Comparison of ENCODE assay signal across 23 cellular contexts in genomic region chr16:19812986-19813385, GRCh38.
"Had no signal": no experiment of that assay in that cellular context is flagged by ENCODE, and none has a peak within 500 bp of the region (broad histone marks: within the 10 kb centered on the region; RNA-seq: fewer than 3 reads in every experiment).

No MANE protein-coding gene starts in this region.

- H3K4me2 ChIP-seq: KMS-11 had no signal

- H3K9me3 ChIP-seq: adrenal gland had no signal

- H3K27ac Mint-ChIP-seq: activated CD8-positive, alpha-beta T cell treated with anti-CD3 and anti-CD28 coated beads for 36 hours; activated naive CD8-positive, alpha-beta T cell treated with anti-CD3 and anti-CD28 coated beads, Interleukin-2, amount 10 ng/mL, durations not matched to agents 7 days and 5 days had no signal

- H3K27me3 ChIP-seq: adrenal gland, breast epithelium had no signal

- ATAC-seq: activated CD8-positive, alpha-beta T cell treated with anti-CD3 and anti-CD28 coated beads for 36 hours had no signal

- H3K9ac ChIP-seq: KMS-11 had no signal

- H3K4me3 ChIP-seq: adrenal gland, breast epithelium had no signal

- H3K27ac ChIP-seq: adrenal gland, breast epithelium, KMS-11, VCaP had no signal

- H3K36me3 ChIP-seq: adrenal gland, breast epithelium had no signal

- DNase-seq: activated CD4-positive, CD25-positive, alpha-beta regulatory T cell; activated CD8-positive, alpha-beta memory T cell treated with anti-CD3 and anti-CD28 coated beads, Interleukin-2, amount 50 U/mL, for 4 hours; activated CD8-positive, alpha-beta T cell treated with anti-CD3 and anti-CD28 coated beads for 36 hours; activated naive CD4-positive, alpha-beta T cell treated with anti-CD3 and anti-CD28 coated beads, Interleukin-2, amount 50 U/mL, for 16 hours; activated naive CD8-positive, alpha-beta T cell treated with anti-CD3 and anti-CD28 coated beads, Interleukin-2, amount 10 ng/mL, durations not matched to agents 7 days and 5 days; activated T-cell treated with anti-CD3 and anti-CD28 coated beads, Interleukin-2, amount 50 U/mL, for 1 hour; adrenal gland; anterior cingulate cortex; caudate nucleus; MV-4-11; NCI-H1105; NCI-H1436; NCI-H1694 treated with DMSO at 0.1 percent for 48 hours; NCI-H2029 treated with DMSO at 0.1 percent for 48 hours; NCI-H345; NCI-H510A; NCI-H526 treated with DMSO at 0.1 percent for 48 hours; NCI-H82; SHP77 treated with DMSO at 0.1 percent for 48 hours; T-helper 1 cell had no signal

- H3K4me1 ChIP-seq: breast epithelium had no signal

- H3K36me3 Mint-ChIP-seq: activated naive CD8-positive, alpha-beta T cell treated with anti-CD3 and anti-CD28 coated beads, Interleukin-2, amount 10 ng/mL, durations not matched to agents 7 days and 5 days had no signal

- H3K4me3 Mint-ChIP-seq: activated CD8-positive, alpha-beta T cell treated with anti-CD3 and anti-CD28 coated beads for 36 hours; activated naive CD8-positive, alpha-beta T cell treated with anti-CD3 and anti-CD28 coated beads, Interleukin-2, amount 10 ng/mL, durations not matched to agents 7 days and 5 days had no signal
